Comparison of ENCODE assay signal across 10 cellular contexts in genomic region chr6:106163966-106164877, GRCh38.
DNase-seq lines count a peak whose midpoint lies in the region; ATAC-seq and TF ChIP-seq lines count a peak whose summit lies in the region.
"Had no signal": no experiment of that assay in that cellular context is flagged by ENCODE, and none has a peak within 500 bp of the region (broad histone marks: within the 10 kb centered on the region; RNA-seq: fewer than 3 reads in every experiment).

No MANE protein-coding gene starts in this region.

- H4K20me1 ChIP-seq in GM23248 (ENCODE audit: insufficient read depth), result no peaks in the 10 kb centered on the region

- H3K4me2 ChIP-seq in GM23248 (ENCODE audit: unreplicated experiment), result peak overlapping the region; percentile 89

- peak overlapping the region; percentile 57 for H3K4me3 ChIP-seq in GM23248
- H3K4me3 ChIP-seq in NB4 (ENCODE audit: low read depth, low read length), result peak overlapping the region; percentile 53
- peak overlapping the region; percentile 51 for H3K4me3 ChIP-seq in adipocyte (ENCODE audit: low read length)
- no peak overlapping the region for H3K4me3 ChIP-seq in lung
- H3K4me3 ChIP-seq in thyroid gland (replicated peaks in 1 of 3), result no peak overlapping the region
- H3K4me3 ChIP-seq: SK-N-MC, tibial artery had no signal

- H3K27ac ChIP-seq in GM23248 (peak overlapping the region; percentile 99), lung (ENCODE audit: low read depth in 1 of 2, low read length in 1 of 2) (peak overlapping the region in 1 of 2 donors; percentile 71), thyroid gland (no peak overlapping the region)
- H3K27ac ChIP-seq: SK-N-MC had no signal

- in situ Hi-C loops in GM23248 (cut with MboI), result no loop called here

- H2AFZ ChIP-seq in GM23248, result peak overlapping the region; percentile 80

- H3K79me2 ChIP-seq in GM23248 (ENCODE audit: insufficient read depth), result no peaks in the 10 kb centered on the region

- TF ChIP-seq CTCF in GM10266 (IDR thresholded peaks at IDR 0.05; ENCODE audit: control insufficient read depth, insufficient read depth, low read depth, missing control alignments), result no peak
- no peak for TF ChIP-seq CTCF in NB4 (IDR thresholded peaks at IDR 0.05; ENCODE audit: low read depth, low read length)
- no peak for TF ChIP-seq CTCF in lung (IDR thresholded peaks at IDR 0.05; ENCODE audit: control extremely low read depth, extremely low read depth)
- no peak for TF ChIP-seq CTCF in thyroid gland (IDR thresholded peaks at IDR 0.05)

- 17 to 19% methylated on average over 17 of the region's 17 CpGs for WGBS in GM23248 (ENCODE audit: low coverage in 1 of 2, low lambda C conversion rate in 2 of 2, missing lambda C conversion rate in 2 of 2), 2 experiments
- whole genome bisulfite sequencing in lung, 2 donors, result 45 to 55% methylated on average over 17 of the region's 17 CpGs
- WGBS in thyroid gland, 2 donors, result 78 to 82% methylated on average over 17 of the region's 17 CpGs

- H3F3A ChIP-seq in GM23248 (ENCODE audit: insufficient read depth), result peaks cover 48% of the 10 kb centered on the region

- H3K36me3 ChIP-seq in GM23248 (ENCODE audit: low read depth), result no peaks in the 10 kb centered on the region
- H3K36me3 ChIP-seq in adipocyte (ENCODE audit: control insufficient read depth, insufficient read depth, low read length, severe bottlenecking), result no peaks in the 10 kb centered on the region
- H3K36me3 ChIP-seq in lung (ENCODE audit: control insufficient read depth in 2 of 2, insufficient read depth in 2 of 2, low read length in 2 of 2), result no peaks in the 10 kb centered on the region
- H3K36me3 ChIP-seq in thyroid gland, result no peaks in the 10 kb centered on the region
- H3K36me3 ChIP-seq: tibial artery had no signal

- ATAC-seq in lung (ENCODE audit: insufficient read depth, low FRiP score), result peak; percentile 66
- ATAC-seq in stimulated activated naive CD8-positive, alpha-beta T cell treated with anti-CD3 and anti-CD28 coated beads, Interleukin-15, Interleukin-2, amounts not matched to agents 100 U/mL and 50 U/mL, for 24 hours, result peak; percentile 90

- intact Hi-C loops in thyroid gland (cut with DNase I), result no loop called here

- no peak for TF ChIP-seq POLR2A in NB4 (IDR thresholded peaks at IDR 0.05; ENCODE audit: extremely low read depth, insufficient read length)
- TF ChIP-seq POLR2A in thyroid gland (IDR thresholded peaks at IDR 0.05), result no peak

- H3K9me2 ChIP-seq in GM23248 (ENCODE audit: insufficient read depth), result no peaks in the 10 kb centered on the region

- peaks cover 40% of the 10 kb centered on the region for H3K4me1 ChIP-seq in GM23248 (ENCODE audit: insufficient read depth)
- peaks cover 37% of the 10 kb centered on the region for H3K4me1 ChIP-seq in adipocyte (ENCODE audit: control insufficient read depth, insufficient read depth, low read length)
- peaks cover 0 to 5% of the 10 kb centered on the region in 2 donors for H3K4me1 ChIP-seq in lung (ENCODE audit: control insufficient read depth in 2 of 2, insufficient read depth in 2 of 2, low read length in 2 of 2)
- H3K4me1 ChIP-seq in thyroid gland, result no peaks in the 10 kb centered on the region
- H3K4me1 ChIP-seq: tibial artery had no signal

- H3K9ac ChIP-seq in GM23248 (peak overlapping the region; percentile 87), adipocyte (ENCODE audit: low read length) (peak overlapping the region; percentile 74)

- peak; percentile 64 for DNase-seq in GM10266 (ENCODE audit: extremely low spot score)
- DNase-seq in GM23248, result peak; percentile 97
- peak; percentile 92 for DNase-seq in NB4 (ENCODE audit: low read depth)
- peak; percentile 53 for DNase-seq in adipocyte (ENCODE audit: low read depth)
- peak; percentile 40 for DNase-seq in lung (ENCODE audit: low spot score)
- peak; percentile 64 for DNase-seq in stimulated activated naive CD8-positive, alpha-beta T cell treated with anti-CD3 and anti-CD28 coated beads, Interleukin-15, Interleukin-2, amounts not matched to agents 100 U/mL and 50 U/mL, for 24 hours
- DNase-seq in thyroid gland, result no peak
- no peak for DNase-seq in NCI-H1694 (lab: John Stamatoyannopoulos, UW)

- no peaks in the 10 kb centered on the region for H3K9me3 ChIP-seq in GM23248 (ENCODE audit: low read depth)
- H3K9me3 ChIP-seq in adipocyte (ENCODE audit: control insufficient read depth, low read length), result no peaks in the 10 kb centered on the region
- H3K9me3 ChIP-seq in lung (ENCODE audit: control insufficient read depth in 2 of 2, insufficient read depth in 1 of 2, low read length in 1 of 2), result no peaks in the 10 kb centered on the region
- H3K9me3 ChIP-seq in thyroid gland, result no peaks in the 10 kb centered on the region
- H3K9me3 ChIP-seq: tibial artery had no signal

- no peaks in the 10 kb centered on the region for H3K27me3 ChIP-seq in GM23248 (replicated peaks; ENCODE audit: insufficient read depth)
- no peaks in the 10 kb centered on the region for H3K27me3 ChIP-seq in adipocyte (replicated peaks; ENCODE audit: control insufficient read depth, insufficient read depth, low read length)
- H3K27me3 ChIP-seq in lung (ENCODE audit: control insufficient read depth, insufficient read depth), result no peaks in the 10 kb centered on the region
- no peaks in the 10 kb centered on the region for H3K27me3 ChIP-seq in thyroid gland
- H3K27me3 ChIP-seq: tibial artery had no signal

Comparison
In these comparisons a context has a peak if more than half of its experiments do, and no peak if none do; other contexts are left out.
1. DNase-seq: peak in GM10266 (single experiment), GM23248 (single experiment), NB4 (single experiment), adipocyte (single experiment), lung (single experiment) and stimulated activated naive CD8-positive, alpha-beta T cell treated with anti-CD3 and anti-CD28 coated beads, Interleukin-15, Interleukin-2, amounts not matched to agents 100 U/mL and 50 U/mL, for 24 hours (single experiment); none in thyroid gland (0 of 2) and NCI-H1694 (single experiment).
2. H3K4me3 ChIP-seq: peak in GM23248 (single experiment), NB4 (single experiment) and adipocyte (single experiment); none in lung (single experiment) and thyroid gland (0 of 3).